ENCODE assay signal across 20 cellular contexts in genomic region chr10:60494774-60495173, GRCh38.
DNase-seq lines count a peak whose midpoint lies in the region; ATAC-seq, FAIRE-seq and TF ChIP-seq lines count a peak whose summit lies in the region.
"Had no signal": no experiment of that assay in that cellular context is flagged by ENCODE, and none has a peak within 500 bp of the region (broad histone marks: within the 10 kb centered on the region; RNA-seq: fewer than 3 reads in every experiment).

No MANE protein-coding gene starts in this region.

- 93% methylated on average over 2 of the region's 2 CpGs for WGBS in smooth muscle cell (ENCODE audit: low lambda C conversion rate)

- H4K20me1 ChIP-seq in keratinocyte (ENCODE audit: control insufficient read depth, extremely low read depth, insufficient read depth, low read length) (no peaks in the 10 kb centered on the region), smooth muscle cell (ENCODE audit: low read depth) (no peaks in the 10 kb centered on the region)

- TF ChIP-seq CTCF in RWPE2 (IDR thresholded peaks at IDR 0.05; ENCODE audit: poor library complexity, severe bottlenecking) (no peak), keratinocyte (optimal IDR thresholded peaks at IDR 0.05 in 1 of 3, IDR thresholded peaks at IDR 0.05 in 1 of 3, conservative IDR thresholded peaks at IDR 0.05 in 1 of 3; ENCODE audit: extremely low read depth in 1 of 3, insufficient read depth in 2 of 3, low read length in 3 of 3) (no peak), smooth muscle cell (IDR thresholded peaks at IDR 0.05; ENCODE audit: borderline replicate concordance, insufficient read depth, poor library complexity, severe bottlenecking) (no peak)

- peak; percentile 58 for FAIRE-seq in keratinocyte (lab: Jason Lieb, UNC)
- FAIRE-seq: A204.1, GM12892, GM18507, HTR-8/SVneo had no signal

- no peak for DNase-seq in RWPE2 (ENCODE audit: low spot score)
- DNase-seq in caudate nucleus (lab: John Stamatoyannopoulos, UW): no peak
- no peak for DNase-seq in keratinocyte (ENCODE audit: low read depth, low spot score)
- no peak for DNase-seq in smooth muscle cell (lab: John Stamatoyannopoulos, UW; ENCODE audit: unreplicated experiment)
- no peak for DNase-seq in epidermal melanocyte (ENCODE audit: insufficient read length, low spot score)
- no peak for DNase-seq in Ammon's horn (ENCODE audit: low spot score)
- no peak for DNase-seq in posterior cingulate gyrus
- DNase-seq: Caco-2; CD4-positive, alpha-beta T cell; DMS153; DMS79; GDM1; HCEC 1CT had no signal

- no peaks in the 10 kb centered on the region for H3F3A ChIP-seq in smooth muscle cell (ENCODE audit: low read depth)

- H3K27ac ChIP-seq in RWPE2 (ENCODE audit: poor library complexity, severe bottlenecking) (peak overlapping the region; percentile 5), caudate nucleus (ENCODE audit: low read depth, low read length) (peak overlapping the region; percentile 11), keratinocyte (ENCODE audit: control insufficient read depth, insufficient read depth, low read length) (no peak overlapping the region), smooth muscle cell (ENCODE audit: low read depth) (peak overlapping the region; percentile 12)
- H3K27ac ChIP-seq: C4-2B, GM23248, HL-60 had no signal

- H3K36me3 ChIP-seq in RWPE2 (ENCODE audit: low read depth) (no peaks in the 10 kb centered on the region), keratinocyte (ENCODE audit: control insufficient read depth in 2 of 2, extremely low read depth in 1 of 2, insufficient read depth in 2 of 2, low read length in 2 of 2) (no peaks in the 10 kb centered on the region), smooth muscle cell (ENCODE audit: low read depth) (no peaks in the 10 kb centered on the region)

- no peak overlapping the region for H3K4me2 ChIP-seq in keratinocyte (ENCODE audit: control insufficient read depth, extremely low read depth, insufficient read depth, low read depth, low read length)
- H3K4me2 ChIP-seq in smooth muscle cell: no peak overlapping the region

- H3K4me3 ChIP-seq in RWPE2 (ENCODE audit: severe bottlenecking) (no peak overlapping the region), keratinocyte (ENCODE audit: control insufficient read depth in 2 of 3, extremely low read depth in 1 of 3, insufficient read depth in 2 of 3, low read depth in 1 of 3, low read length in 3 of 3) (no peak overlapping the region), smooth muscle cell (no peak overlapping the region)
- H3K4me3 ChIP-seq: GM23248 had no signal

- H3K9ac ChIP-seq in keratinocyte (ENCODE audit: control insufficient read depth, extremely low read depth, insufficient read depth, low read length) (no peak overlapping the region), smooth muscle cell (ENCODE audit: low read depth) (no peak overlapping the region)
- H3K9ac ChIP-seq: GM23248 had no signal

- no peaks in the 10 kb centered on the region for H3K79me2 ChIP-seq in keratinocyte (ENCODE audit: control insufficient read depth, insufficient read depth, low read length)
- no peaks in the 10 kb centered on the region for H3K79me2 ChIP-seq in smooth muscle cell (ENCODE audit: low read depth)

- no peaks in the 10 kb centered on the region for H3K9me3 ChIP-seq in RWPE2 (ENCODE audit: severe bottlenecking)
- no peaks in the 10 kb centered on the region for H3K9me3 ChIP-seq in keratinocyte (ENCODE audit: control insufficient read depth, low read depth, low read length)
- H3K9me3 ChIP-seq in smooth muscle cell (replicated peaks; ENCODE audit: low read depth): no peaks in the 10 kb centered on the region
- H3K9me3 ChIP-seq: Caco-2 had no signal

- H3K4me1 ChIP-seq in RWPE2 (ENCODE audit: insufficient read depth, poor library complexity, severe bottlenecking) (peaks cover 13% of the 10 kb centered on the region), keratinocyte (ENCODE audit: control insufficient read depth, extremely low read depth, insufficient read depth, low read length) (peaks cover 3% of the 10 kb centered on the region), smooth muscle cell (ENCODE audit: low read depth) (no peaks in the 10 kb centered on the region)

- dilution Hi-C loops in keratinocyte (cut with MboI; ENCODE audit: extremely low pct_ligation_motif_present, low sequenced_read_pairs): loop anchor here (10.0 kb wide), 1 partner anchor 60 kb away; no protein-coding TSS in a partner anchor

- intact Hi-C loops in posterior cingulate gyrus (cut with DNase I): no loop called here

- H3K27me3 ChIP-seq in RWPE2 (ENCODE audit: insufficient read depth, poor library complexity, severe bottlenecking) (no peaks in the 10 kb centered on the region), keratinocyte (ENCODE audit: control insufficient read depth, extremely low read depth, insufficient read depth, low read length) (no peaks in the 10 kb centered on the region), smooth muscle cell (ENCODE audit: low read depth) (no peaks in the 10 kb centered on the region)

- H3K9me1 ChIP-seq in keratinocyte (ENCODE audit: control insufficient read depth, extremely low read depth, insufficient read depth, low read length): no peaks in the 10 kb centered on the region

- H2AFZ ChIP-seq in keratinocyte (ENCODE audit: control insufficient read depth, low read length) (no peak overlapping the region), smooth muscle cell (ENCODE audit: low read depth) (no peak overlapping the region)
- H2AFZ ChIP-seq: GM23248 had no signal

- ATAC-seq in RWPE2 (ENCODE audit: low read depth): 0 out of 3 replicates have a peak, but pooled peaks have one; percentile 45
